In genomic region chr7:99472561-99473314, GRCh38 we compare ENCODE assay signal across 8 cellular contexts. TPM values are rescaled to one million over a fixed set of nuclear protein-coding genes. Genes with fewer than 3 reads are reported as not detected.
DNase-seq lines count a peak whose midpoint lies in the region; ATAC-seq and TF ChIP-seq lines count a peak whose summit lies in the region.

ZNF789 (plus strand) TSS chr7:99472890; CDS start chr7:99476457, 3,567 bp downstream.

- peaks cover 13% of the 10 kb centered on the region for H3K36me3 Mint-ChIP-seq in activated naive CD8-positive, alpha-beta T cell treated with anti-CD3 and anti-CD28 coated beads, Interleukin-2, amount 10 ng/mL, durations not matched to agents 7 days and 5 days
- H3K36me3 Mint-ChIP-seq in osteocyte (ENCODE audit: unreplicated experiment) = peaks cover 4% of the 10 kb centered on the region

- H3K9me3 Mint-ChIP-seq in activated naive CD8-positive, alpha-beta T cell treated with anti-CD3 and anti-CD28 coated beads, Interleukin-2, amount 10 ng/mL, durations not matched to agents 7 days and 5 days = no peaks in the 10 kb centered on the region
- H3K9me3 Mint-ChIP-seq in osteocyte (ENCODE audit: unreplicated experiment) = no peaks in the 10 kb centered on the region

- no peaks in the 10 kb centered on the region for H3K9me2 ChIP-seq in SU-DHL-6 (replicated peaks; ENCODE audit: insufficient read depth, low read length)

- peaks cover 50% of the 10 kb centered on the region for H3K79me2 ChIP-seq in SU-DHL-6 (ENCODE audit: insufficient read depth, low read length)

- H3K27me3 ChIP-seq in SU-DHL-6 (ENCODE audit: low read length) (no peaks in the 10 kb centered on the region), thyroid gland (no peaks in the 10 kb centered on the region)

- peak; percentile 87 for DNase-seq in NCI-H128 (lab: John Stamatoyannopoulos, UW; ENCODE audit: unreplicated experiment)
- peak; percentile 95 for DNase-seq in activated naive CD8-positive, alpha-beta T cell treated with anti-CD3 and anti-CD28 coated beads, Interleukin-2, amount 10 ng/mL, durations not matched to agents 7 days and 5 days
- peak; percentile 97 to 100 (median 99) for DNase-seq in head of caudate nucleus
- peak; percentile 99 for DNase-seq in osteocyte (ENCODE audit: extremely low spot score, unreplicated experiment)
- peak; percentile 99 for DNase-seq in thyroid gland

- intact Hi-C loops in head of caudate nucleus (cut with DNase I) (no loop called here), thyroid gland (cut with DNase I) (no loop called here)

- peaks cover 2% of the 10 kb centered on the region for H3K27me3 Mint-ChIP-seq in activated naive CD8-positive, alpha-beta T cell treated with anti-CD3 and anti-CD28 coated beads, Interleukin-2, amount 10 ng/mL, durations not matched to agents 7 days and 5 days
- H3K27me3 Mint-ChIP-seq in osteocyte (ENCODE audit: unreplicated experiment) = peaks cover 6% of the 10 kb centered on the region

- 0 to 1% methylated on average over 37 to 43 of the region's 56 CpGs for WGBS in thyroid gland, 2 donors

- peak within 1 kb of the TSS; percentile 88 for H3K27ac ChIP-seq in SU-DHL-6 (ENCODE audit: low read depth, low read length)
- H3K27ac ChIP-seq in thyroid gland = peak within 1 kb of the TSS; percentile 61 to 85 (median 75)

- peak within 1 kb of the TSS; percentile 92 for H3K27ac Mint-ChIP-seq in activated naive CD8-positive, alpha-beta T cell treated with anti-CD3 and anti-CD28 coated beads, Interleukin-2, amount 10 ng/mL, durations not matched to agents 7 days and 5 days
- H3K27ac Mint-ChIP-seq in osteocyte (ENCODE audit: unreplicated experiment) = peak within 1 kb of the TSS; percentile 95

- peak within 1 kb of the TSS; percentile 83 for H3K4me2 ChIP-seq in SU-DHL-6 (ENCODE audit: low read depth, low read length, poor library complexity, severe bottlenecking)

- H3K4me1 Mint-ChIP-seq in activated naive CD8-positive, alpha-beta T cell treated with anti-CD3 and anti-CD28 coated beads, Interleukin-2, amount 10 ng/mL, durations not matched to agents 7 days and 5 days = peaks cover 21% of the 10 kb centered on the region
- peaks cover 14% of the 10 kb centered on the region for H3K4me1 Mint-ChIP-seq in osteocyte (ENCODE audit: unreplicated experiment)

- TF ChIP-seq POLR2A in GM10847 (IDR thresholded peaks at IDR 0.05; ENCODE audit: extremely low read depth, insufficient read length) (peak; percentile 81), thyroid gland (IDR thresholded peaks at IDR 0.05) (peak in 1 of 2 donors; percentile 48)

- H3K4me1 ChIP-seq in thyroid gland = peaks cover 3 to 8% of the 10 kb centered on the region in 2 donors

- H3K4me3 ChIP-seq in SU-DHL-6 (ENCODE audit: insufficient read depth, low read length, poor library complexity, severe bottlenecking) (peak within 1 kb of the TSS; percentile 89), thyroid gland (replicated peaks in 1 of 3) (peak within 1 kb of the TSS; percentile 69 to 78 (median 72))

- TF ChIP-seq CTCF in SU-DHL-6 (IDR thresholded peaks at IDR 0.05; ENCODE audit: insufficient read depth, low read length, poor library complexity, severe bottlenecking) (no peak), osteocyte (IDR thresholded peaks at IDR 0.05) (no peak), thyroid gland (IDR thresholded peaks at IDR 0.05) (no peak)

- POLR2A ChIA-PET in activated naive CD8-positive, alpha-beta T cell treated with anti-CD3 and anti-CD28 coated beads, Interleukin-2, amount 10 ng/mL, durations not matched to agents 7 days and 5 days (lab: Charles Lee) = interaction anchor here (0.6 to 4.3 kb wide), 9 partner anchors 17 to 447 kb away, joined by 3 to 50 read pairs (median 7); partner anchors contain the start of genes BUD31, PDAP1, TRIM4 and ZKSCAN5

- H3K9ac ChIP-seq in SU-DHL-6 (ENCODE audit: low read length) = peak within 1 kb of the TSS; percentile 79

- no peaks in the 10 kb centered on the region for H3K9me3 ChIP-seq in SU-DHL-6 (ENCODE audit: insufficient read depth, low read length)
- no peaks in the 10 kb centered on the region for H3K9me3 ChIP-seq in thyroid gland

- H3F3A ChIP-seq in SU-DHL-6 (ENCODE audit: insufficient read depth) = peaks cover 15% of the 10 kb centered on the region

- peak within 1 kb of the TSS; percentile 94 for H2AFZ ChIP-seq in SU-DHL-6 (ENCODE audit: low read depth, low read length, severe bottlenecking)

- peak; percentile 99 for ATAC-seq in HG02678 (IDR thresholded peaks at IDR 0.05; ENCODE audit: unreplicated experiment)
- peak; percentile 99 for ATAC-seq in activated naive CD8-positive, alpha-beta T cell treated with anti-CD3 and anti-CD28 coated beads, Interleukin-2, amount 10 ng/mL, durations not matched to agents 7 days and 5 days (ENCODE audit: low read depth)

- peak within 1 kb of the TSS; percentile 95 for H3K4me3 Mint-ChIP-seq in activated naive CD8-positive, alpha-beta T cell treated with anti-CD3 and anti-CD28 coated beads, Interleukin-2, amount 10 ng/mL, durations not matched to agents 7 days and 5 days
- H3K4me3 Mint-ChIP-seq in osteocyte (ENCODE audit: unreplicated experiment) = peak within 1 kb of the TSS; percentile 95

- H4K20me1 ChIP-seq in SU-DHL-6 (ENCODE audit: low read depth, low read length) = no peaks in the 10 kb centered on the region

- no peaks in the 10 kb centered on the region for H3K36me3 ChIP-seq in SU-DHL-6 (ENCODE audit: low read length)
- no peaks in the 10 kb centered on the region for H3K36me3 ChIP-seq in thyroid gland

RNA-seq across cellular contexts. Expression of gene ZNF789, which starts in this region (rescaled TPM):
- total RNA-seq in activated naive CD8-positive, alpha-beta T cell treated with anti-CD3 and anti-CD28 coated beads, Interleukin-2, amount 10 ng/mL, durations not matched to agents 7 days and 5 days = 10 to 100 TPM; 26.0 to 26.4 TPM
- total RNA-seq in osteocyte = 6.9 and 8.4 TPM in 2 replicates
- 10 to 100 TPM in 3 of 4 donors, 1 to 10 TPM in 1; 9.8 to 14.5 (median 11.4) TPM for total RNA-seq in thyroid gland

Comparison
In these comparisons a context has a peak if more than half of its experiments do, and no peak if none do; other contexts are left out.
1. Peak in every context shown above with its lines: DNase-seq, ATAC-seq, H3K4me3 ChIP-seq and H3K27ac ChIP-seq.